1 cellular context compared by ENCODE assay signal in the genomic region with DNA sequence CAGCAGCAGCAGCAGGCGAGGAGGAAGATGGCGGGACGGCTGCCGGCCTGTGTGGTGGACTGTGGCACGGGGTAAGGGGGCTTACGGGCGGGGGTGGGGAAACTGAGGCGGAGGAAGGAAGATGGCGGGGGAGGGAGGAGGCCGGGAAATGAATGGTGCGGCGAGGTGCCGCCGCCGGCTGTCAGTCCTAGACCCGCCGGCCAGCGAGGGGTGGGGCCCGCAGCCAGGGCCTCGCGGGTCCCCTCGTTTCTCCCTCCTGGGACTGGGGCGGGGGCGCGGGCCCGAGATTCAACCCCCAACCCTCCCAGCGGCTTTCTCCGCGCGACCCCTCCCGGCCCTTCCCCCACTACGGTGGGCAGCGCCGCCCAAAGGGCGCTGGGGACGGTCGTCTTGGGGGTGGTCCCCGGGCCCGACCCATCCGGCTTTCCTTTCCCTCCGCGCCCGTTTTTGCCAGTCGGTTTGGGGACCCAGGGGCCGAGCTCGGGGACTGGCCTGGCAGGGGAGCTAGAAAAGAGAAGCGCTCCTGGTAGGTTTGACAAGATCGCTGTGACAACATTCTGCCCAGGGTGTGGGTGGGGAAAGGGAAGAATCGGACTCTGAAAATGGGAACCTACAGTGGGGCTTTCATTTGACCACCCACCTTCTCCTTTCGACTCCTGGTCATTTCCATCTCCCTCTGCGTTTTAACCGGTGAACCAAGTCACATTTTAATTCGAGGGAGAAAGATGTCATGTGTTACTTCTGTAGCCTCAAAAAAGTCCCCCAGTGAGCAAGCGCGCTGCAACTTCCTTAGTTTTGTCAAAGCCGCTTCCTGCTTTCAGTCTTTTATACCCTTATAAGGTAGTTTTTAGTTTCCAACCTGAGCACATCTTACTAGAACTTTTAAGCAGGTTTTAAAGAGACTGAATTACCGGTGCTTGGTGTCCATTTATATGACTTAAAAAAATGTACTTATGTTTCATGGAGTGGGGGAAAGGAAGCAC.
TF ChIP-seq lines count a peak whose summit lies in the region.

No MANE protein-coding gene starts in this region.

TF ChIP-seq in HCT116, 20 proteins besides CTCF, POLR2A, EP300 and RAD21 (continued from another document):
- TF ChIP-seq, protein P1, sequence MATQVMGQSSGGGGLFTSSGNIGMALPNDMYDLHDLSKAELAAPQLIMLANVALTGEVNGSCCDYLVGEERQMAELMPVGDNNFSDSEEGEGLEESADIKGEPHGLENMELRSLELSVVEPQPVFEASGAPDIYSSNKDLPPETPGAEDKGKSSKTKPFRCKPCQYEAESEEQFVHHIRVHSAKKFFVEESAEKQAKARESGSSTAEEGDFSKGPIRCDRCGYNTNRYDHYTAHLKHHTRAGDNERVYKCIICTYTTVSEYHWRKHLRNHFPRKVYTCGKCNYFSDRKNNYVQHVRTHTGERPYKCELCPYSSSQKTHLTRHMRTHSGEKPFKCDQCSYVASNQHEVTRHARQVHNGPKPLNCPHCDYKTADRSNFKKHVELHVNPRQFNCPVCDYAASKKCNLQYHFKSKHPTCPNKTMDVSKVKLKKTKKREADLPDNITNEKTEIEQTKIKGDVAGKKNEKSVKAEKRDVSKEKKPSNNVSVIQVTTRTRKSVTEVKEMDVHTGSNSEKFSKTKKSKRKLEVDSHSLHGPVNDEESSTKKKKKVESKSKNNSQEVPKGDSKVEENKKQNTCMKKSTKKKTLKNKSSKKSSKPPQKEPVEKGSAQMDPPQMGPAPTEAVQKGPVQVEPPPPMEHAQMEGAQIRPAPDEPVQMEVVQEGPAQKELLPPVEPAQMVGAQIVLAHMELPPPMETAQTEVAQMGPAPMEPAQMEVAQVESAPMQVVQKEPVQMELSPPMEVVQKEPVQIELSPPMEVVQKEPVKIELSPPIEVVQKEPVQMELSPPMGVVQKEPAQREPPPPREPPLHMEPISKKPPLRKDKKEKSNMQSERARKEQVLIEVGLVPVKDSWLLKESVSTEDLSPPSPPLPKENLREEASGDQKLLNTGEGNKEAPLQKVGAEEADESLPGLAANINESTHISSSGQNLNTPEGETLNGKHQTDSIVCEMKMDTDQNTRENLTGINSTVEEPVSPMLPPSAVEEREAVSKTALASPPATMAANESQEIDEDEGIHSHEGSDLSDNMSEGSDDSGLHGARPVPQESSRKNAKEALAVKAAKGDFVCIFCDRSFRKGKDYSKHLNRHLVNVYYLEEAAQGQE (IDR thresholded peaks at IDR 0.05; ENCODE audit: low read depth): no peak
